8 cellular contexts compared by ENCODE assay signal in genomic region chr18:36757081-36757480, GRCh38.
DNase-seq lines count a peak whose midpoint lies in the region; ATAC-seq and TF ChIP-seq lines count a peak whose summit lies in the region.

No MANE protein-coding gene starts in this region.

- ATAC-seq in upper lobe of right lung (peak; percentile 79), HG02642 (IDR thresholded peaks at IDR 0.05; ENCODE audit: poor library complexity, unreplicated experiment) (no peak)

- H3K27ac ChIP-seq in upper lobe of right lung: no peak overlapping the region

- no peaks in the 10 kb centered on the region for H3K9me3 ChIP-seq in upper lobe of right lung

- H3K4me3 ChIP-seq in upper lobe of right lung: no peak overlapping the region

- intact Hi-C loops in upper lobe of right lung (cut with DNase I): no loop called here

- H3K36me3 ChIP-seq in upper lobe of right lung: no peaks in the 10 kb centered on the region

- peak; percentile 58 for TF ChIP-seq CTCF in upper lobe of right lung (IDR thresholded peaks at IDR 0.05)

- H3K4me1 ChIP-seq in upper lobe of right lung: peaks cover 7% of the 10 kb centered on the region

- DNase-seq in DMS 273 (lab: John Stamatoyannopoulos, UW; ENCODE audit: unreplicated experiment): peak; percentile 81
- no peak for DNase-seq in DMS 273 treated with DMSO at 0.1 percent for 48 hours (lab: John Stamatoyannopoulos, UW)
- DNase-seq in NCI-H2081 treated with DMSO at 0.1 percent for 48 hours (lab: John Stamatoyannopoulos, UW): peak; percentile 10
- peak; percentile 80 for DNase-seq in astrocyte of the hippocampus (ENCODE audit: low read depth, low spot score)
- peak; percentile 66 for DNase-seq in iPS-NIHi7 (ENCODE audit: extremely low spot score)
- no peak for DNase-seq in upper lobe of right lung
- no peak for DNase-seq in NCI-H187 treated with DMSO at 0.1 percent for 48 hours (lab: John Stamatoyannopoulos, UW)

- no peaks in the 10 kb centered on the region for H3K27me3 ChIP-seq in upper lobe of right lung

Comparison
In these comparisons a context has a peak if more than half of its experiments do, and no peak if none do; other contexts are left out.
1. DNase-seq: peak in DMS 273 (single experiment), NCI-H2081 treated with DMSO at 0.1 percent for 48 hours (single experiment), astrocyte of the hippocampus (single experiment) and iPS-NIHi7 (single experiment); none in DMS 273 treated with DMSO at 0.1 percent for 48 hours (single experiment), upper lobe of right lung (single experiment) and NCI-H187 treated with DMSO at 0.1 percent for 48 hours (single experiment).